Comparison of ENCODE assay signal across 8 cellular contexts in genomic region chr13:27620377-27621115, GRCh38. TPM values are rescaled to one million over a fixed set of nuclear protein-coding genes. Genes with fewer than 3 reads are reported as not detected.
DNase-seq lines count a peak whose midpoint lies in the region; ATAC-seq and TF ChIP-seq lines count a peak whose summit lies in the region.

Gene LNX2, minus strand, starts transcription at chr13:27620529. Its CDS starts 38,826 bp downstream, at chr13:27581703.

- peak; percentile 98 for DNase-seq in GM10266 (ENCODE audit: extremely low spot score)
- peak; percentile 79 for DNase-seq in NCI-H1105 treated with DMSO at 0.1 percent for 48 hours (lab: John Stamatoyannopoulos, UW)
- DNase-seq in SKM-1 treated with dmso at 0.1 percent for 144 hours (lab: John Stamatoyannopoulos, UW; ENCODE audit: unreplicated experiment) = peak; percentile 94
- DNase-seq in activated naive CD8-positive, alpha-beta T cell treated with anti-CD3 and anti-CD28 coated beads, Interleukin-2, amount 10 ng/mL, durations not matched to agents 7 days and 5 days = peak; percentile 97
- peak; percentile 99 for DNase-seq in Right ventricle myocardium inferior (ENCODE audit: missing footprints)
- peak; percentile 99 for DNase-seq in ovary
- DNase-seq in thyroid gland = peak; percentile 99

- peak; percentile 32 for TF ChIP-seq POLR2A in ovary (IDR thresholded peaks at IDR 0.05)
- peak; percentile 59 to 94 for TF ChIP-seq POLR2A in thyroid gland (IDR thresholded peaks at IDR 0.05)

- no peaks in the 10 kb centered on the region for H3K9me3 ChIP-seq in ovary
- no peaks in the 10 kb centered on the region for H3K9me3 ChIP-seq in thyroid gland

- 0 to 1% (median 1%) methylated on average over 58 to 79 of the region's 79 CpGs for WGBS in ovary, 3 donors
- 1 to 2% methylated on average over 27 to 36 of the region's 79 CpGs for WGBS in thyroid gland, 2 donors

- H3K27ac Mint-ChIP-seq in activated naive CD8-positive, alpha-beta T cell treated with anti-CD3 and anti-CD28 coated beads, Interleukin-2, amount 10 ng/mL, durations not matched to agents 7 days and 5 days = peak within 1 kb of the TSS; percentile 95

- peak within 1 kb of the TSS; percentile 94 to 96 for H3K27ac ChIP-seq in ovary
- H3K27ac ChIP-seq in thyroid gland = peak within 1 kb of the TSS; percentile 96 to 98 (median 98)

- H3K27me3 Mint-ChIP-seq in activated naive CD8-positive, alpha-beta T cell treated with anti-CD3 and anti-CD28 coated beads, Interleukin-2, amount 10 ng/mL, durations not matched to agents 7 days and 5 days = no peaks in the 10 kb centered on the region

- ATAC-seq in HG02623 (IDR thresholded peaks at IDR 0.05; ENCODE audit: unreplicated experiment) (peak; percentile 88), Right ventricle myocardium inferior (peak; percentile 98)
- ATAC-seq in activated naive CD8-positive, alpha-beta T cell treated with anti-CD3 and anti-CD28 coated beads, Interleukin-2, amount 10 ng/mL, durations not matched to agents 7 days and 5 days (ENCODE audit: low read depth) = peak; percentile 90

- no peaks in the 10 kb centered on the region for H3K36me3 ChIP-seq in ovary
- H3K36me3 ChIP-seq in thyroid gland = no peaks in the 10 kb centered on the region

- no peak for TF ChIP-seq CTCF in GM10266 (IDR thresholded peaks at IDR 0.05; ENCODE audit: control insufficient read depth, insufficient read depth, low read depth, missing control alignments)
- TF ChIP-seq CTCF in ovary (IDR thresholded peaks at IDR 0.05) = no peak
- TF ChIP-seq CTCF in thyroid gland (IDR thresholded peaks at IDR 0.05) = no peak

- peaks cover 3% of the 10 kb centered on the region for H3K9me3 Mint-ChIP-seq in activated naive CD8-positive, alpha-beta T cell treated with anti-CD3 and anti-CD28 coated beads, Interleukin-2, amount 10 ng/mL, durations not matched to agents 7 days and 5 days

- intact Hi-C loops in Right ventricle myocardium inferior (cut with DNase I) = loop anchor here (2.0 to 10.0 kb wide), 3 partner anchors 86 to 196 kb away; partner anchors contain the start of genes GTF3A and MTIF3
- intact Hi-C loops in ovary (cut with DNase I) = loop anchor here in 2 of 4 donors (10.0 kb wide), 2 partner anchors 166 to 346 kb away; partner anchors contain the start of genes MTIF3 (in 1 of the 2) and RASL11A (in 1 of the 2)
- intact Hi-C loops in thyroid gland (cut with DNase I) = loop anchor here (10.0 kb wide), 1 partner anchor 86 kb away; no protein-coding TSS in a partner anchor

- H3K27me3 ChIP-seq in ovary (no peaks in the 10 kb centered on the region), thyroid gland (no peaks in the 10 kb centered on the region)

- H3K4me3 ChIP-seq in ovary = peak within 1 kb of the TSS; percentile 72
- peak within 1 kb of the TSS; percentile 79 to 88 (median 84) for H3K4me3 ChIP-seq in thyroid gland (replicated peaks in 1 of 3)

- peaks cover 28% of the 10 kb centered on the region for H3K36me3 Mint-ChIP-seq in activated naive CD8-positive, alpha-beta T cell treated with anti-CD3 and anti-CD28 coated beads, Interleukin-2, amount 10 ng/mL, durations not matched to agents 7 days and 5 days

- TF ChIP-seq EP300 in ovary (IDR thresholded peaks at IDR 0.05) = no peak

- H3K4me1 ChIP-seq in ovary (ENCODE audit: insufficient read depth) (peaks cover 8% of the 10 kb centered on the region), thyroid gland (peaks cover 25 to 33% of the 10 kb centered on the region in 2 donors)

- peak within 1 kb of the TSS; percentile 93 for H3K4me3 Mint-ChIP-seq in activated naive CD8-positive, alpha-beta T cell treated with anti-CD3 and anti-CD28 coated beads, Interleukin-2, amount 10 ng/mL, durations not matched to agents 7 days and 5 days

- peaks cover 44% of the 10 kb centered on the region for H3K4me1 Mint-ChIP-seq in activated naive CD8-positive, alpha-beta T cell treated with anti-CD3 and anti-CD28 coated beads, Interleukin-2, amount 10 ng/mL, durations not matched to agents 7 days and 5 days

- POLR2A ChIA-PET in activated naive CD8-positive, alpha-beta T cell treated with anti-CD3 and anti-CD28 coated beads, Interleukin-2, amount 10 ng/mL, durations not matched to agents 7 days and 5 days (lab: Charles Lee) = interaction anchor here (0.5 to 3.2 kb wide), 16 partner anchors 9 to 1398 kb away, joined by 3 to 26 read pairs (median 4); partner anchors contain the start of genes GTF3A, MTIF3 and PAN3

RNA-seq across cellular contexts. Expression of gene LNX2, which starts in this region (rescaled TPM):
- 1 to 10 TPM; 8.0 to 8.3 TPM for total RNA-seq in activated naive CD8-positive, alpha-beta T cell treated with anti-CD3 and anti-CD28 coated beads, Interleukin-2, amount 10 ng/mL, durations not matched to agents 7 days and 5 days
- total RNA-seq in Right ventricle myocardium inferior (11.4 TPM), ovary (1 to 10 TPM; 6.6 to 9.8 (median 7.8) TPM), thyroid gland (10 to 100 TPM; 17.3 to 19.9 (median 17.8) TPM)
- polyA plus RNA-seq in ovary = 1 to 10 TPM; 3.6 to 8.3 TPM

Comparison
In these comparisons a context has a peak if more than half of its experiments do, and no peak if none do; other contexts are left out.
1. Peak in every context shown above with its lines: DNase-seq, ATAC-seq, H3K4me3 ChIP-seq and H3K27ac ChIP-seq.